Comparison of ENCODE assay signal across 34 cellular contexts in genomic region chr11:92266821-92267220, GRCh38. TPM values are rescaled to one million over a fixed set of nuclear protein-coding genes. Genes with fewer than 3 reads are reported as not detected.
DNase-seq lines count a peak whose midpoint lies in the region; ATAC-seq and TF ChIP-seq lines count a peak whose summit lies in the region.
"Had no signal": no experiment of that assay in that cellular context is flagged by ENCODE, and none has a peak within 500 bp of the region (broad histone marks: within the 10 kb centered on the region; RNA-seq: fewer than 3 reads in every experiment).

No MANE protein-coding gene starts in this region.

- TF ChIP-seq RAD21 in liver (IDR thresholded peaks at IDR 0.05) = peak; percentile 28 to 31

- no peaks in the 10 kb centered on the region for H3K9me3 ChIP-seq in colonic mucosa
- H3K9me3 ChIP-seq in liver (ENCODE audit: control insufficient read depth in 4 of 4, low read length in 3 of 4) = no peaks in the 10 kb centered on the region
- H3K9me3 ChIP-seq in upper lobe of right lung = no peaks in the 10 kb centered on the region
- H3K9me3 ChIP-seq: BLaER1 treated with 17β-estradiol and CSF1 and Interleukin-3, amounts not matched to agents 10 nM and 100 nM; esophagus muscularis mucosa; heart left ventricle; spleen; testis; vagina had no signal

- H3K4me1 ChIP-seq in colonic mucosa = no peaks in the 10 kb centered on the region
- H3K4me1 ChIP-seq in liver (ENCODE audit: control insufficient read depth in 4 of 4, insufficient read depth in 4 of 4, low read length in 3 of 4) = peaks cover 2 to 10% (median 5%) of the 10 kb centered on the region in 4 donors
- H3K4me1 ChIP-seq in upper lobe of right lung = no peaks in the 10 kb centered on the region
- H3K4me1 ChIP-seq: BLaER1 treated with 17β-estradiol and CSF1 and Interleukin-3, amounts not matched to agents 10 nM and 100 nM; heart left ventricle; neural progenitor cell; parathyroid adenoma; spleen; testis; vagina had no signal

- H3K9ac ChIP-seq in colonic mucosa (ENCODE audit: low read depth in 2 of 2, low read length in 2 of 2) (no peak overlapping the region), liver (ENCODE audit: low read depth in 1 of 2, low read length in 2 of 2) (no peak overlapping the region)
- H3K9ac ChIP-seq: BLaER1 treated with 17β-estradiol and CSF1 and Interleukin-3, amounts not matched to agents 10 nM and 100 nM; neural progenitor cell; parathyroid adenoma had no signal

- intact Hi-C loops in colonic mucosa (cut with DNase I) = no loop called here
- intact Hi-C loops in upper lobe of right lung (cut with DNase I) = no loop called here

- 39% methylated on average over 4 of the region's 4 CpGs for WGBS in liver

- DNase-seq in NCI-H526 (lab: John Stamatoyannopoulos, UW) (peak; percentile 72 to 81), colonic mucosa (peak; percentile 22), renal cortical epithelial cell (ENCODE audit: low read depth) (peak; percentile 50), upper lobe of right lung (no peak), NCI-H1417 (lab: John Stamatoyannopoulos, UW) (no peak)
- DNase-seq: activated CD8-positive, alpha-beta memory T cell treated with anti-CD3 and anti-CD28 coated beads, Interleukin-2, amount 50 U/mL, for 48 hours; activated CD8-positive, alpha-beta T cell treated with anti-CD3 and anti-CD28 coated beads for 36 hours; activated naive CD4-positive, alpha-beta T cell treated with Interleukin-2 at 50 U/mL for 16 hours; dermis blood vessel endothelial cell; endodermal cell; foreskin keratinocyte; HCEC 1CT; heart left ventricle; mammary epithelial cell; NCI-H1048; NCI-H187 treated with DMSO at 0.1 percent for 48 hours; NCI-H2171 treated with DMSO at 0.1 percent for 48 hours; NCI-H524; NK-92 treated with Interleukin-12 subunit alpha and Interleukin-12 subunit beta, amount 100 ng/mL, for 24 hours; right cardiac atrium; spleen; stimulated activated CD4-positive, alpha-beta T cell treated with anti-CD3 and anti-CD28 coated beads, Interleukin-2, amount 100 ng/mL, for 24 hours; stimulated activated CD8-positive, alpha-beta memory T cell treated with anti-CD3 and anti-CD28 coated beads, Interleukin-4, amount 100 ng/mL, for 48 hours; testis had no signal

- no peak overlapping the region for H3K4me3 ChIP-seq in colonic mucosa
- H3K4me3 ChIP-seq in liver (ENCODE audit: low read depth in 1 of 3, low read length in 3 of 3) = no peak overlapping the region
- no peak overlapping the region for H3K4me3 ChIP-seq in upper lobe of right lung
- H3K4me3 ChIP-seq: BLaER1 treated with 17β-estradiol and CSF1 and Interleukin-3, amounts not matched to agents 10 nM and 100 nM; esophagus muscularis mucosa; GM12878; heart left ventricle; neural progenitor cell; spleen; testis; vagina had no signal

- H3K36me3 ChIP-seq in colonic mucosa (no peaks in the 10 kb centered on the region), liver (ENCODE audit: control insufficient read depth in 4 of 4, insufficient read depth in 3 of 4, low read depth in 1 of 4, low read length in 3 of 4) (no peaks in the 10 kb centered on the region), upper lobe of right lung (no peaks in the 10 kb centered on the region)
- H3K36me3 ChIP-seq: BLaER1 treated with 17β-estradiol and CSF1 and Interleukin-3, amounts not matched to agents 10 nM and 100 nM; esophagus muscularis mucosa; heart left ventricle; neural progenitor cell; spleen; vagina had no signal

- H3K27ac ChIP-seq in colonic mucosa = no peak overlapping the region
- no peak overlapping the region for H3K27ac ChIP-seq in liver (ENCODE audit: low read depth in 1 of 2, low read length in 2 of 2)
- H3K27ac ChIP-seq in upper lobe of right lung = no peak overlapping the region
- H3K27ac ChIP-seq: BLaER1 treated with 17β-estradiol and CSF1 and Interleukin-3, amounts not matched to agents 10 nM and 100 nM; esophagus muscularis mucosa; foreskin keratinocyte; heart left ventricle; neural progenitor cell; parathyroid adenoma; spleen; testis; vagina had no signal

- H3K27me3 ChIP-seq in colonic mucosa = no peaks in the 10 kb centered on the region
- no peaks in the 10 kb centered on the region for H3K27me3 ChIP-seq in liver (ENCODE audit: control insufficient read depth in 4 of 4, insufficient read depth in 4 of 4, low read length in 3 of 4)
- no peaks in the 10 kb centered on the region for H3K27me3 ChIP-seq in upper lobe of right lung
- H3K27me3 ChIP-seq: BLaER1 treated with 17β-estradiol and CSF1 and Interleukin-3, amounts not matched to agents 10 nM and 100 nM; esophagus muscularis mucosa; foreskin keratinocyte; heart left ventricle; neural progenitor cell; spleen; testis; vagina had no signal

- TF ChIP-seq CTCF in colonic mucosa (IDR thresholded peaks at IDR 0.05) (no peak), liver (IDR thresholded peaks at IDR 0.05; ENCODE audit: low read depth, low read length, missing input control) (no peak), upper lobe of right lung (IDR thresholded peaks at IDR 0.05) (no peak)

- no peak for ATAC-seq in upper lobe of right lung
- ATAC-seq in HG03520 (IDR thresholded peaks at IDR 0.05; ENCODE audit: unreplicated experiment) = no peak
- ATAC-seq: activated CD8-positive, alpha-beta T cell treated with anti-CD3 and anti-CD28 coated beads for 36 hours; foreskin keratinocyte; GM12878; heart left ventricle; right cardiac atrium had no signal

TF ChIP-seq in liver, 16 proteins besides CTCF, POLR2A, EP300 and RAD21:
- TF ChIP-seq JUND (IDR thresholded peaks at IDR 0.05) = no peak
- no peak for TF ChIP-seq MAX (IDR thresholded peaks at IDR 0.05)
- TF ChIP-seq GABPA (IDR thresholded peaks at IDR 0.05 in 1 of 2, conservative IDR thresholded peaks at IDR 0.05 in 1 of 2) = no peak
- peak; percentile 37 for TF ChIP-seq YY1 (IDR thresholded peaks at IDR 0.05)
- no peak for TF ChIP-seq FOXA2 (IDR thresholded peaks at IDR 0.05)
- TF ChIP-seq NR2F2 (IDR thresholded peaks at IDR 0.05) = no peak
- peak; percentile 27 for TF ChIP-seq ZBTB33 (IDR thresholded peaks at IDR 0.05)
- peak; percentile 89 for TF ChIP-seq HNF4G (IDR thresholded peaks at IDR 0.05)
- peak; percentile 63 to 68 for TF ChIP-seq RXRA (IDR thresholded peaks at IDR 0.05)
- no peak for TF ChIP-seq REST (IDR thresholded peaks at IDR 0.05)
- peak; percentile 95 to 96 for TF ChIP-seq HNF4A (conservative IDR thresholded peaks at IDR 0.05)
- TF ChIP-seq EGR1 (IDR thresholded peaks at IDR 0.05; ENCODE audit: low read depth in 2 of 2) = no peak
- TF ChIP-seq ATF3 (IDR thresholded peaks at IDR 0.05) = peak; percentile 11
- TF ChIP-seq FOXA1 (IDR thresholded peaks at IDR 0.05) = no peak
- TF ChIP-seq SP1 (IDR thresholded peaks at IDR 0.05) = peak; percentile 77
- TF ChIP-seq TAF1 (conservative IDR thresholded peaks at IDR 0.05) = no peak

RNA-seq across cellular contexts. Expression of gene FAT3, which starts 42.2 kb away (rescaled TPM):
- total RNA-seq in colonic mucosa (under 1 TPM; 0.10 to 0.96 TPM), liver (1 to 10 TPM; 1.2 to 1.3 TPM), renal cortical epithelial cell (1.9 and 24.4 TPM in 2 replicates), upper lobe of right lung (6.9 TPM)
- under 1 TPM; 0.06 to 0.08 TPM for polyA plus RNA-seq in liver
- total RNA-seq: activated CD8-positive, alpha-beta T cell treated with anti-CD3 and anti-CD28 coated beads for 36 hours; activated T-helper 1 cell treated with anti-CD3 and anti-CD28 coated beads, Interleukin-12 subunit alpha, Interleukin-12 subunit beta, Interleukin-2, Interleukin-4 antibody, amounts not matched to agents 30 ng/mL and 10 ng/mL and 1 ng/mL, durations not matched to agents 14 hours and 24 hours and 36 hours; GM12878; mammary epithelial cell; T-helper 2 cell treated with Interferon-gamma antibody and Interleukin-4, amounts not matched to agents 100 ng/mL and 5 ng/mL, for 36 hours had no signal

Comparison
In these comparisons a context has a peak if more than half of its experiments do, and no peak if none do; other contexts are left out.
1. DNase-seq: peak in NCI-H526 (2 of 2), colonic mucosa (single experiment) and renal cortical epithelial cell (single experiment); none in upper lobe of right lung (single experiment) and NCI-H1417 (0 of 3).